In genomic region chr20:25230177-25230831, GRCh38 we compare ENCODE assay signal across 12 cellular contexts. TPM values are rescaled to one million over a fixed set of nuclear protein-coding genes. Genes with fewer than 3 reads are reported as not detected.
DNase-seq lines count a peak whose midpoint lies in the region; ATAC-seq and TF ChIP-seq lines count a peak whose summit lies in the region.
"Had no signal": no experiment of that assay in that cellular context is flagged by ENCODE, and none has a peak within 500 bp of the region (broad histone marks: within the 10 kb centered on the region; RNA-seq: fewer than 3 reads in every experiment).

No MANE protein-coding gene starts in this region.

- CTCF ChIA-PET in HEK293T (lab: Yijun Ruan, JAX) = no interaction called here

- H3K4me1 ChIP-seq in heart right ventricle = peaks cover 17 to 77% (median 57%) of the 10 kb centered on the region in 9 donors

- intact Hi-C loops in heart right ventricle (cut with DNase I) = loop anchor here in 1 of 10 donors (5.0 kb wide), 1 partner anchor 33 kb away; the partner anchor contains the start of gene ENTPD6

- no peak for TF ChIP-seq CTCF in heart right ventricle (IDR thresholded peaks at IDR 0.05)

- DNase-seq in DMS79 treated with DMSO at 0.1 percent for 48 hours (lab: John Stamatoyannopoulos, UW) = peak; percentile 44
- no peak for DNase-seq in heart right ventricle
- no peak for DNase-seq in amygdala (lab: John Stamatoyannopoulos, UW)
- no peak for DNase-seq in HEK293T (ENCODE audit: extremely low spot score)
- DNase-seq: activated T-cell treated with anti-CD3 and anti-CD28 coated beads, Interleukin-2, amount 50 U/mL, for 48 hours; Caco-2; uterus had no signal

- no peaks in the 10 kb centered on the region for H3K27me3 ChIP-seq in heart right ventricle
- H3K27me3 ChIP-seq: uterus had no signal

- peaks cover 0 to 8% (median 5%) of the 10 kb centered on the region in 9 donors for H3K36me3 ChIP-seq in heart right ventricle
- H3K36me3 ChIP-seq: uterus had no signal

- 56 to 61% methylated on average over 8 of the region's 8 CpGs for WGBS in heart right ventricle, 2 donors

- ATAC-seq in GM21367 (IDR thresholded peaks at IDR 0.05; ENCODE audit: unreplicated experiment) = peak; percentile 91
- peak; percentile 58 for ATAC-seq in HG03439 (IDR thresholded peaks at IDR 0.05; ENCODE audit: unreplicated experiment)
- ATAC-seq in heart right ventricle = peak in 3 of 8 donors; percentile 8 to 14 (median 11)
- no peak for ATAC-seq in GM21717 (IDR thresholded peaks at IDR 0.05; ENCODE audit: unreplicated experiment)
- no peak for ATAC-seq in GM21737 (IDR thresholded peaks at IDR 0.05; ENCODE audit: unreplicated experiment)
- ATAC-seq: left lobe of liver had no signal

- H3K9me3 ChIP-seq in heart right ventricle = no peaks in the 10 kb centered on the region
- H3K9me3 ChIP-seq: Caco-2, uterus had no signal

- H3K4me3 ChIP-seq in heart right ventricle = no peak overlapping the region
- H3K4me3 ChIP-seq: uterus had no signal

- POLR2A ChIA-PET in HEK293T (lab: Yijun Ruan, JAX) = interaction anchor here (0.9 to 1.3 kb wide), 2 partner anchors 9 to 17 kb away, joined by 3 to 7 read pairs; partner anchors contain the start of gene PYGB

- peak overlapping the region; percentile 15 to 94 (median 89) for H3K27ac ChIP-seq in heart right ventricle

TF ChIP-seq in HEK293T, 16 proteins besides CTCF, POLR2A, EP300 and RAD21:
- TF ChIP-seq ARNT (IDR thresholded peaks at IDR 0.05) (no peak), HDGF (IDR thresholded peaks at IDR 0.05; ENCODE audit: borderline replicate concordance) (no peak)

RNA-seq across cellular contexts. Expression of gene PYGB, which starts 17.6 kb away (rescaled TPM):
- 100 to 1,000 TPM; 203 to 462 (median 276) TPM for total RNA-seq in heart right ventricle
- 100 to 1,000 TPM in 1 of 2 donors, 10 to 100 TPM in 1; 83.1 to 250 TPM for polyA plus RNA-seq in heart right ventricle

RNA-seq across cellular contexts. Expression of gene ENTPD6, which starts 34.8 kb away (rescaled TPM):
- total RNA-seq in heart right ventricle = 100 to 1,000 TPM in 3 of 10 donors, 10 to 100 TPM in 7; 54.6 to 141 (median 78.0) TPM
- polyA plus RNA-seq in heart right ventricle = 100 to 1,000 TPM; 161 to 167 TPM

Comparison
In these comparisons a context has a peak if more than half of its experiments do, and no peak if none do; other contexts are left out.
1. ATAC-seq: peak in GM21367 (single experiment) and HG03439 (single experiment); none in GM21717 (single experiment) and GM21737 (single experiment).